ENCODE assay signal across 23 cellular contexts in genomic region chr9:85731128-85731630, GRCh38.
"Had no signal": no experiment of that assay in that cellular context is flagged by ENCODE, and none has a peak within 500 bp of the region (broad histone marks: within the 10 kb centered on the region; RNA-seq: fewer than 3 reads in every experiment).

No MANE protein-coding gene starts in this region.

- ATAC-seq: activated CD4-positive, CD25-positive, alpha-beta regulatory T cell treated with anti-CD3 and anti-CD28 coated beads, Interleukin-2, amount 50 U/mL, for 24 hours; activated CD8-positive, alpha-beta T cell treated with anti-CD3 and anti-CD28 coated beads, Interleukin-2, amount 10 ng/mL, durations not matched to agents 7 days and 5 days; gastroesophageal sphincter; naive thymus-derived CD4-positive, alpha-beta T cell; pancreas had no signal

- H3K4me3 Mint-ChIP-seq: activated CD4-positive, alpha-beta T cell treated with anti-CD3 and anti-CD28 coated beads, Interleukin-2, amount 10 ng/mL, durations not matched to agents 7 days and 5 days; activated CD8-positive, alpha-beta T cell treated with anti-CD3 and anti-CD28 coated beads, Interleukin-2, amount 10 ng/mL, durations not matched to agents 7 days and 5 days; activated T-cell treated with anti-CD3 and anti-CD28 coated beads, Interleukin-2, amount 50 U/mL, for 24 hours; T-helper 1 cell treated with Interleukin-12 subunit alpha and Interleukin-12 subunit beta and Interleukin-4 antibody, amounts not matched to agents 30 μg/mL and 1 μg/mL, for 36 hours had no signal

- DNase-seq: activated CD4-positive, alpha-beta T cell treated with anti-CD3 and anti-CD28 coated beads, Interleukin-2, amount 10 ng/mL, durations not matched to agents 7 days and 5 days; activated CD8-positive, alpha-beta T cell treated with anti-CD3 and anti-CD28 coated beads, Interleukin-2, amount 10 ng/mL, durations not matched to agents 7 days and 5 days; activated effector memory CD4-positive, alpha-beta T cell treated with Interleukin-2 at 50 U/mL for 16 hours; activated naive CD4-positive, alpha-beta T cell treated with anti-CD3 and anti-CD28 coated beads, Interleukin-2, amount 50 U/mL, for 16 hours; activated T-cell treated with anti-CD3 and anti-CD28 coated beads, Interleukin-2, amount 50 U/mL, for 24 hours; aorta; brain microvascular endothelial cell; cortex of kidney; effector CD8-positive, alpha-beta T cell; heart right ventricle; kidney glomerular epithelial cell; mesenchymal stem cell; naive thymus-derived CD4-positive, alpha-beta T cell; pancreas; stimulated activated CD4-positive, alpha-beta T cell treated with anti-CD3 and anti-CD28 coated beads, Interleukin-12 subunit alpha, Interleukin-12 subunit beta, amount 100 ng/mL, for 4 hours; stimulated activated CD4-positive, alpha-beta T cell treated with anti-CD3 and anti-CD28 coated beads, Interleukin-1b, Interleukin-23, amount 100 ng/mL, for 48 hours; stimulated activated naive CD4-positive, alpha-beta T cell treated with Interleukin-2 at 50 U/mL for 16 hours had no signal

- H3K36me3 ChIP-seq: brain microvascular endothelial cell, esophagus muscularis mucosa, gastroesophageal sphincter, heart right ventricle, pancreas, tibial nerve had no signal

- H3K27me3 Mint-ChIP-seq: activated CD4-positive, alpha-beta T cell treated with anti-CD3 and anti-CD28 coated beads, Interleukin-2, amount 10 ng/mL, durations not matched to agents 7 days and 5 days; activated T-cell treated with anti-CD3 and anti-CD28 coated beads, Interleukin-2, amount 50 U/mL, for 24 hours; naive thymus-derived CD4-positive, alpha-beta T cell had no signal

- H3K9me3 ChIP-seq: esophagus muscularis mucosa, gastroesophageal sphincter, pancreas, tibial nerve had no signal

- H3K4me3 ChIP-seq: esophagus muscularis mucosa, gastroesophageal sphincter, heart right ventricle, pancreas, tibial nerve had no signal

- H3K9me3 Mint-ChIP-seq: T-helper 1 cell treated with Interleukin-12 subunit alpha and Interleukin-12 subunit beta and Interleukin-4 antibody, amounts not matched to agents 30 μg/mL and 1 μg/mL, for 36 hours had no signal

- H3K27ac ChIP-seq: brain microvascular endothelial cell, esophagus muscularis mucosa, gastroesophageal sphincter, pancreas, tibial nerve had no signal

- H3K27me3 ChIP-seq: brain microvascular endothelial cell, esophagus muscularis mucosa, gastroesophageal sphincter, heart right ventricle, pancreas, tibial nerve had no signal

- H3K4me1 ChIP-seq: tibial nerve had no signal

- FAIRE-seq: endothelial cell of umbilical vein, pancreas had no signal

- H3K27ac Mint-ChIP-seq: activated CD4-positive, alpha-beta T cell treated with anti-CD3 and anti-CD28 coated beads, Interleukin-2, amount 10 ng/mL, durations not matched to agents 7 days and 5 days; activated CD8-positive, alpha-beta T cell treated with anti-CD3 and anti-CD28 coated beads, Interleukin-2, amount 10 ng/mL, durations not matched to agents 7 days and 5 days; activated T-cell treated with anti-CD3 and anti-CD28 coated beads, Interleukin-2, amount 50 U/mL, for 24 hours; T-helper 1 cell treated with Interleukin-12 subunit alpha and Interleukin-12 subunit beta and Interleukin-4 antibody, amounts not matched to agents 30 μg/mL and 1 μg/mL, for 36 hours had no signal
